8 cellular contexts compared by ENCODE assay signal in the genomic region with DNA sequence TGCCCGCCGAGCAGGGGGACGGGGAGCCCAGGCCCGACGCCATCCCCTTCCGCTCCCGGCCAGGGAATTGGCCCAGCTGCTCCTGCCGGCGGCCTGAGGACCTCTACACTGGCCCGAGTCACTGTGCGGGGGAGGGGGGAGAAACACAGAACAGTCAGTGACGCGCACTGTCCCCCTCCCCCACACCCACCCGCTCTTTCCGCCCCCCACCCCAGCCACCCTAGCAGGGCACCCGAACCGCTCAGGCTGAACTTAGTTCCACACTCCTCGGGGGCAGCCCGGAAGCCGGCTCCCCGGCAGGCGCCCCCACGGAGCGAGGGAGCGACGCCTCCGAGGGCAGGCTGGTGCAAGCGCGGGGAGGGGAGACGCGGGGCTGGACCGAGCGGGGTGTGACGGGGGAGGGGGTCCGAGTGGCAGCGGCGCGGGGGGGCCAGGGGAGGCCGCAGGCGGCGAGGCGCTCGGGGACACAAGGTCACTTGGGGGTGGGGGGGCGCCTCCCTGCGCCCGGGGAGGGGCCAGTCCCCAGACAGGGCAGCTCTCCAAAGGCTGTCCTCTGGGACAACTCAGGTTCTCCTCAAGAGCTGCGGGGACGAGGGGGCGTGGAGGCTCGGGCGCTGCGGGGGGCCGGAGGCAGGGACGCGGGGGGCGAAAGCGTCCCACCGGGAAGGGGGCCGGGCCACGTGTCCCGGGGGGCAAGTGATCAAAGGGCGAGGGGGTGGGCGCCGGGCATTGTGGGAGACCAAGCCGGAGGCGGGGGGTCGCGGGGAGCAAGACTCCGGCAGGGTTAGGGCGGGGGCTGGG. TPM values are rescaled to one million over a fixed set of nuclear protein-coding genes. Genes with fewer than 3 reads are reported as not detected.
DNase-seq lines count a peak whose midpoint lies in the region; ATAC-seq and TF ChIP-seq lines count a peak whose summit lies in the region.

No MANE protein-coding gene starts in this region.

- 0% methylated on average over 4 to 59 of the region's 70 CpGs for WGBS in endodermal cell (ENCODE audit: insufficient coverage in 1 of 2, insufficient read length in 1 of 2), 2 experiments

- H3K27ac ChIP-seq in endodermal cell (ENCODE audit: low read depth, low read length) = peak overlapping the region; percentile 76

- H3K9me3 ChIP-seq in endodermal cell (ENCODE audit: control insufficient read depth, low read length) = no peaks in the 10 kb centered on the region

- H3K4me3 ChIP-seq in endodermal cell (ENCODE audit: low read length) = peak overlapping the region; percentile 91

- H3K27ac Mint-ChIP-seq in endodermal cell (peak overlapping the region; percentile 85), mesothelial cell of epicardium (no peak overlapping the region)

- H3K27me3 Mint-ChIP-seq in endodermal cell (ENCODE audit: insufficient read depth) = no peaks in the 10 kb centered on the region
- H3K27me3 Mint-ChIP-seq in mesothelial cell of epicardium (ENCODE audit: low read depth) = no peaks in the 10 kb centered on the region

- peaks cover 4% of the 10 kb centered on the region for H3K4me1 ChIP-seq in endodermal cell (ENCODE audit: control insufficient read depth, insufficient read depth, low read length)

- TF ChIP-seq CTCF in endodermal cell (conservative IDR thresholded peaks at IDR 0.05) = peak; percentile 10
- TF ChIP-seq CTCF in mesothelial cell of epicardium (IDR thresholded peaks at IDR 0.05; ENCODE audit: unreplicated experiment) = no peak

- peaks cover 38% of the 10 kb centered on the region for H3K36me3 Mint-ChIP-seq in endodermal cell (ENCODE audit: low read depth)
- peaks cover 12% of the 10 kb centered on the region for H3K36me3 Mint-ChIP-seq in mesothelial cell of epicardium

- ATAC-seq in GM18502 (IDR thresholded peaks at IDR 0.05; ENCODE audit: poor library complexity, unreplicated experiment) (no peak), GM21515 (IDR thresholded peaks at IDR 0.05; ENCODE audit: unreplicated experiment) (no peak)

- H3K4me3 Mint-ChIP-seq in endodermal cell (no peak overlapping the region), mesothelial cell of epicardium (no peak overlapping the region)

- H3K4me1 Mint-ChIP-seq in endodermal cell = peaks cover 30% of the 10 kb centered on the region
- H3K4me1 Mint-ChIP-seq in mesothelial cell of epicardium = peaks cover 40% of the 10 kb centered on the region

- H3K27me3 ChIP-seq in endodermal cell (ENCODE audit: control insufficient read depth, insufficient read depth, low read length, poor library complexity, severe bottlenecking) = no peaks in the 10 kb centered on the region

- peak overlapping the region; percentile 58 for H3K9ac ChIP-seq in endodermal cell (ENCODE audit: extremely low read depth, low read length, poor library complexity, severe bottlenecking)

- H3K9me3 Mint-ChIP-seq in endodermal cell = no peaks in the 10 kb centered on the region
- H3K9me3 Mint-ChIP-seq in mesothelial cell of epicardium = no peaks in the 10 kb centered on the region

- DNase-seq in Daoy (ENCODE audit: low read depth) (peak; percentile 59), M059J (ENCODE audit: low read depth) (peak; percentile 57), endodermal cell (peak; percentile 74), mesothelial cell of epicardium (ENCODE audit: low spot score in 2 of 2, unreplicated experiment in 2 of 2) (peak; percentile 44 to 47)
- DNase-seq in activated CD8-positive, alpha-beta memory T cell treated with anti-CD3 and anti-CD28 coated beads for 4 hours (ENCODE audit: low read depth in 2 of 2) = peak; percentile 55 to 64
- DNase-seq in stimulated activated naive CD4-positive, alpha-beta T cell (lab: John Stamatoyannopoulos, UW) = peak; percentile 59 to 77 (median 69)

- peaks cover 39% of the 10 kb centered on the region for H3K36me3 ChIP-seq in endodermal cell (ENCODE audit: control insufficient read depth, insufficient read depth, low read length)

RNA-seq across cellular contexts. Expression of a gene that starts 0.6 kb away (rescaled TPM):
- total RNA-seq in Daoy (2014; rRNA removed; shearing (Covaris generic)) = 330 and 358 TPM in 2 replicates
- total RNA-seq in M059J (2014; rRNA removed; shearing (Covaris generic)) = 131 and 207 TPM in 2 replicates
- 100 to 1,000 TPM; 276 to 385 TPM for total RNA-seq in endodermal cell
- polyA plus RNA-seq in endodermal cell (2013, experiment 1 of 2) = 300 TPM
- 277 TPM for polyA plus RNA-seq in endodermal cell (2013, experiment 2 of 2)
- 332 to 358 TPM (median 332 TPM) in 3 replicates for total RNA-seq in mesothelial cell of epicardium

RNA-seq across cellular contexts. Expression of a gene that starts 29.2 kb away (rescaled TPM):
- total RNA-seq in Daoy (2014; rRNA removed; shearing (Covaris generic)) = 0.86 TPM in 1 of 2 replicates, not detected in the other
- total RNA-seq in M059J (2014; rRNA removed; shearing (Covaris generic)) = 0.27 TPM in 1 of 2 replicates, not detected in the other
- under 1 TPM; 0.24 to 0.73 TPM for total RNA-seq in endodermal cell
- 0.07 TPM for polyA plus RNA-seq in endodermal cell (2013, experiment 1 of 2)
- not detected for polyA plus RNA-seq in endodermal cell (2013, experiment 2 of 2)
- 1.3 to 1.7 TPM (median 1.3 TPM) in 3 replicates for total RNA-seq in mesothelial cell of epicardium

RNA-seq across cellular contexts. Expression of a gene that starts 38.4 kb away (rescaled TPM):
- total RNA-seq in Daoy (2014; rRNA removed; shearing (Covaris generic)) = 111 and 129 TPM in 2 replicates
- 29.8 and 47.0 TPM in 2 replicates for total RNA-seq in M059J (2014; rRNA removed; shearing (Covaris generic))
- total RNA-seq in endodermal cell (100 to 1,000 TPM in 1 of 2 donors, 10 to 100 TPM in 1; 51.6 to 135 TPM), mesothelial cell of epicardium (51.8 to 58.6 TPM (median 56.6 TPM) in 3 replicates)
- polyA plus RNA-seq in endodermal cell (2013, experiment 1 of 2) = 43.2 TPM
- 38.9 TPM for polyA plus RNA-seq in endodermal cell (2013, experiment 2 of 2)

RNA-seq across cellular contexts. Expression of a gene that starts 40.7 kb away (rescaled TPM):
- not detected in 2 replicates for total RNA-seq in Daoy (2014; rRNA removed; shearing (Covaris generic))
- total RNA-seq in M059J (2014; rRNA removed; shearing (Covaris generic)) = not detected in 2 replicates
- total RNA-seq in endodermal cell (1 to 10 TPM; 1.9 to 3.9 TPM), mesothelial cell of epicardium (2.7 to 3.7 TPM (median 3.5 TPM) in 3 replicates)
- 2.4 TPM for polyA plus RNA-seq in endodermal cell (2013, experiment 1 of 2)
- polyA plus RNA-seq in endodermal cell (2013, experiment 2 of 2) = 2.1 TPM

RNA-seq across cellular contexts. Expression of a gene that starts 50.7 kb away (rescaled TPM):
- total RNA-seq in Daoy (2014; rRNA removed; shearing (Covaris generic)) = 5.9 and 11.8 TPM in 2 replicates
- total RNA-seq in M059J (2014; rRNA removed; shearing (Covaris generic)) = 5.4 and 13.4 TPM in 2 replicates
- 10 to 100 TPM; 10.9 to 30.7 TPM for total RNA-seq in endodermal cell
- polyA plus RNA-seq in endodermal cell (2013, experiment 1 of 2) = 16.6 TPM
- 14.0 TPM for polyA plus RNA-seq in endodermal cell (2013, experiment 2 of 2)
- 14.8 to 16.1 TPM (median 14.8 TPM) in 3 replicates for total RNA-seq in mesothelial cell of epicardium
